12 cellular contexts compared by ENCODE assay signal in the genomic region with DNA sequence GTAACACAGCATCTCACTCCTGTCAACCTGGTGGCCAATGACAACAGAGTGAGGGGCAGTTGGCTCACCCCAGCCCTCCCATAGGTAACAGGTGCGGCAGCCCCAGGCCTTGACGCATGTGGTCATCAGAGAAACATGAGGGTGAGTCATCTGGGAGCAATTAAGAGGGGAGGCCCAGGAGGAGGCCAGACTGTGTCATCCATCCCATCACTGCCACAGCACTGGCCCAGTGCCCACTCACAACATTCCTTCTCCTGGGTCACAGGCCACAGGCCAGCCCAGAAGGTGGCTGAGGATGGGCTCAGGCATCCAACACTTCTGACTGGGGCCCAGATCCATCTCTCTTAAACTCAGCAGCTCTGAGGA. TPM values are rescaled to one million over a fixed set of nuclear protein-coding genes. Genes with fewer than 3 reads are reported as not detected.
DNase-seq lines count a peak whose midpoint lies in the region; ATAC-seq and TF ChIP-seq lines count a peak whose summit lies in the region.
"Had no signal": no experiment of that assay in that cellular context is flagged by ENCODE, and none has a peak within 500 bp of the region (broad histone marks: within the 10 kb centered on the region; RNA-seq: fewer than 3 reads in every experiment).

No MANE protein-coding gene starts in this region.

- H3K4me3 Mint-ChIP-seq in natural killer cell treated with Interleukin-12 subunit alpha and Interleukin-12 subunit beta and Interleukin-15 and Interleukin-18, amount 100 ng/mL, for 72 hours: no peak overlapping the region
- H3K4me3 Mint-ChIP-seq in natural killer cell: no peak overlapping the region
- no peak overlapping the region for H3K4me3 Mint-ChIP-seq in T-helper 17 cell
- H3K4me3 Mint-ChIP-seq: activated naive CD4-positive, alpha-beta T cell treated with anti-CD3 and anti-CD28 coated beads, Interleukin-2, amount 50 U/mL, for 24 hours; stimulated activated effector memory CD8-positive, alpha-beta T cell treated with anti-CD3 and anti-CD28 coated beads, Interleukin-12 subunit alpha, Interleukin-12 subunit beta, amount 100 ng/mL, for 72 hours had no signal

- peaks cover 0 to 3% of the 10 kb centered on the region in 2 donors for H3K4me1 Mint-ChIP-seq in natural killer cell treated with Interleukin-12 subunit alpha and Interleukin-12 subunit beta and Interleukin-15 and Interleukin-18, amount 100 ng/mL, for 72 hours (ENCODE audit: low read depth in 2 of 2)
- H3K4me1 Mint-ChIP-seq in natural killer cell: peaks cover 5 to 6% of the 10 kb centered on the region in 2 donors
- H3K4me1 Mint-ChIP-seq in T-helper 17 cell: peaks cover 3% of the 10 kb centered on the region
- H3K4me1 Mint-ChIP-seq: activated naive CD4-positive, alpha-beta T cell treated with anti-CD3 and anti-CD28 coated beads, Interleukin-2, amount 50 U/mL, for 24 hours; stimulated activated effector memory CD8-positive, alpha-beta T cell treated with anti-CD3 and anti-CD28 coated beads, Interleukin-12 subunit alpha, Interleukin-12 subunit beta, amount 100 ng/mL, for 72 hours had no signal

- H3K9me3 ChIP-seq in T-helper 17 cell (ENCODE audit: control insufficient read depth, low read length, poor library complexity, severe bottlenecking): no peaks in the 10 kb centered on the region

- H3K9me3 Mint-ChIP-seq in natural killer cell treated with Interleukin-12 subunit alpha and Interleukin-12 subunit beta and Interleukin-15 and Interleukin-18, amount 100 ng/mL, for 72 hours: no peaks in the 10 kb centered on the region
- H3K9me3 Mint-ChIP-seq in natural killer cell: no peaks in the 10 kb centered on the region
- H3K9me3 Mint-ChIP-seq: activated naive CD4-positive, alpha-beta T cell treated with anti-CD3 and anti-CD28 coated beads, Interleukin-2, amount 50 U/mL, for 24 hours; stimulated activated effector memory CD8-positive, alpha-beta T cell treated with anti-CD3 and anti-CD28 coated beads, Interleukin-12 subunit alpha, Interleukin-12 subunit beta, amount 100 ng/mL, for 72 hours had no signal

- intact Hi-C loops in natural killer cell (cut with micrococcal nuclease): no loop called here

- H3K36me3 Mint-ChIP-seq in natural killer cell treated with Interleukin-12 subunit alpha and Interleukin-12 subunit beta and Interleukin-15 and Interleukin-18, amount 100 ng/mL, for 72 hours: no peaks in the 10 kb centered on the region
- no peaks in the 10 kb centered on the region for H3K36me3 Mint-ChIP-seq in natural killer cell
- peaks cover 7% of the 10 kb centered on the region for H3K36me3 Mint-ChIP-seq in T-helper 17 cell (ENCODE audit: low read depth)
- H3K36me3 Mint-ChIP-seq: activated naive CD4-positive, alpha-beta T cell treated with anti-CD3 and anti-CD28 coated beads, Interleukin-2, amount 50 U/mL, for 24 hours; stimulated activated effector memory CD8-positive, alpha-beta T cell treated with anti-CD3 and anti-CD28 coated beads, Interleukin-12 subunit alpha, Interleukin-12 subunit beta, amount 100 ng/mL, for 72 hours had no signal

- no peak for ATAC-seq in natural killer cell treated with Interleukin-12 subunit alpha and Interleukin-12 subunit beta and Interleukin-15 and Interleukin-18, amount 100 ng/mL, for 72 hours
- ATAC-seq in natural killer cell (no peak), T-helper 17 cell (no peak)
- ATAC-seq: stimulated activated effector memory CD8-positive, alpha-beta T cell treated with anti-CD3 and anti-CD28 coated beads, Interleukin-12 subunit alpha, Interleukin-12 subunit beta, amount 100 ng/mL, for 72 hours had no signal

- H3K27me3 Mint-ChIP-seq in natural killer cell treated with Interleukin-12 subunit alpha and Interleukin-12 subunit beta and Interleukin-15 and Interleukin-18, amount 100 ng/mL, for 72 hours: peaks cover 0 to 3% of the 10 kb centered on the region in 2 donors
- peaks cover 0 to 3% of the 10 kb centered on the region in 2 donors for H3K27me3 Mint-ChIP-seq in natural killer cell (ENCODE audit: low read depth in 2 of 2)
- peaks cover 27% of the 10 kb centered on the region for H3K27me3 Mint-ChIP-seq in T-helper 17 cell

- TF ChIP-seq CTCF in natural killer cell (IDR thresholded peaks at IDR 0.05): no peak

- no peak overlapping the region for H3K27ac Mint-ChIP-seq in natural killer cell treated with Interleukin-12 subunit alpha and Interleukin-12 subunit beta and Interleukin-15 and Interleukin-18, amount 100 ng/mL, for 72 hours
- H3K27ac Mint-ChIP-seq in natural killer cell: no peak overlapping the region
- H3K27ac Mint-ChIP-seq in T-helper 17 cell: peak overlapping the region; percentile 72
- H3K27ac Mint-ChIP-seq: activated naive CD4-positive, alpha-beta T cell treated with anti-CD3 and anti-CD28 coated beads, Interleukin-2, amount 50 U/mL, for 24 hours; stimulated activated effector memory CD8-positive, alpha-beta T cell treated with anti-CD3 and anti-CD28 coated beads, Interleukin-12 subunit alpha, Interleukin-12 subunit beta, amount 100 ng/mL, for 72 hours had no signal

- in situ Hi-C loops in G401 (cut with HindIII; ENCODE audit: low sequenced_read_pairs): no loop called here

- peak; percentile 31 for DNase-seq in natural killer cell treated with Interleukin-12 subunit alpha and Interleukin-12 subunit beta and Interleukin-15 and Interleukin-18, amount 100 ng/mL, for 72 hours (ENCODE audit: low spot score)
- DNase-seq in natural killer cell (no peak), T-helper 17 cell (no peak), hepatic stellate cell (ENCODE audit: low spot score) (peak; percentile 83), GF-D8 (lab: John Stamatoyannopoulos, UW) (no peak), SKM-1 treated with dmso at 0.1 percent for 144 hours (lab: John Stamatoyannopoulos, UW; ENCODE audit: unreplicated experiment) (no peak), G401 (ENCODE audit: low spot score) (no peak)
- no peak for DNase-seq in activated CD4-positive, alpha-beta T cell treated with anti-CD3 and anti-CD28 coated beads for 1 hour
- DNase-seq: activated CD4-positive, CD25-positive, alpha-beta regulatory T cell treated with anti-CD3 and anti-CD28 coated beads, Interleukin-2, amount 50 U/mL, for 72 hours had no signal

RNA-seq across cellular contexts. Expression of a gene that starts 17.1 kb away (rescaled TPM):
- total RNA-seq in natural killer cell treated with Interleukin-12 subunit alpha and Interleukin-12 subunit beta and Interleukin-15 and Interleukin-18, amount 100 ng/mL, for 72 hours: not detected
- not detected for total RNA-seq in natural killer cell
- total RNA-seq in T-helper 17 cell: not detected
- total RNA-seq in G401 (2014; rRNA removed; shearing (Covaris generic)): not detected in 2 replicates
- total RNA-seq: lung had no signal

RNA-seq across cellular contexts. Expression of a gene that starts 33.3 kb away (rescaled TPM):
- not detected for total RNA-seq in natural killer cell treated with Interleukin-12 subunit alpha and Interleukin-12 subunit beta and Interleukin-15 and Interleukin-18, amount 100 ng/mL, for 72 hours
- total RNA-seq in natural killer cell (not detected), T-helper 17 cell (not detected)
- total RNA-seq in G401 (2014; rRNA removed; shearing (Covaris generic)): not detected in 2 replicates
- total RNA-seq: lung had no signal

Comparison
In these comparisons a context has a peak if more than half of its experiments do, and no peak if none do; other contexts are left out.
1. DNase-seq: peak in natural killer cell treated with Interleukin-12 subunit alpha and Interleukin-12 subunit beta and Interleukin-15 and Interleukin-18, amount 100 ng/mL, for 72 hours (single experiment) and hepatic stellate cell (single experiment); none in natural killer cell (single experiment), T-helper 17 cell (0 of 3), GF-D8 (single experiment), SKM-1 treated with dmso at 0.1 percent for 144 hours (single experiment), activated CD4-positive, alpha-beta T cell treated with anti-CD3 and anti-CD28 coated beads for 1 hour (single experiment) and G401 (single experiment).